ENCODE assay signal across 8 cellular contexts in genomic region chr16:4846901-4847773, GRCh38. TPM values are rescaled to one million over a fixed set of nuclear protein-coding genes. Genes with fewer than 3 reads are reported as not detected.
A peak's percentile ranks its signal among the peaks of the same experiment; 100 is the strongest.
DNase-seq lines count a peak whose midpoint lies in the region; ATAC-seq and TF ChIP-seq lines count a peak whose summit lies in the region.

Gene GLYR1, minus strand, starts transcription at chr16:4847288. Its CDS starts 23 bp downstream, at chr16:4847265.
Gene UBN1, plus strand, starts transcription at chr16:4847481. Its CDS starts 5,437 bp downstream, at chr16:4852918.

- H3K27me3 ChIP-seq in osteoblast (ENCODE audit: insufficient read depth, low read length) (no peaks in the 10 kb centered on the region), thoracic aorta (replicated peaks; ENCODE audit: insufficient read depth) (no peaks in the 10 kb centered on the region)

- DNase-seq in NCI-H1092 treated with DMSO at 0.1 percent for 48 hours (lab: John Stamatoyannopoulos, UW) (peak; percentile 97), SKM-1 (lab: John Stamatoyannopoulos, UW; ENCODE audit: unreplicated experiment) (peak; percentile 95), glutamatergic neuron (peak; percentile 100), osteoblast (ENCODE audit: insufficient read length, low spot score, missing footprints) (peak; percentile 99), thoracic aorta (ENCODE audit: low spot score) (peak; percentile 97)

- peak within 1 kb of the TSS; percentile 98 for H3K4me3 ChIP-seq in GM08714 (ENCODE audit: low read length)
- peak within 1 kb of the TSS; percentile 92 for H3K4me3 ChIP-seq in osteoblast (ENCODE audit: insufficient read depth, low read length)
- H3K4me3 ChIP-seq in thoracic aorta = peak within 1 kb of the TSS; percentile 98

- peak within 1 kb of the TSS; percentile 91 for H3K27ac Mint-ChIP-seq in activated naive CD8-positive, alpha-beta T cell
- H3K27ac Mint-ChIP-seq in glutamatergic neuron (ENCODE audit: unreplicated experiment) = peak within 1 kb of the TSS; percentile 72

- ATAC-seq in HG02610 (IDR thresholded peaks at IDR 0.05; ENCODE audit: unreplicated experiment) (peak; percentile 88), thoracic aorta (ENCODE audit: insufficient number of reproducible peaks, low FRiP score, low read depth) (peak; percentile 97)

- no peaks in the 10 kb centered on the region for H3K9me3 Mint-ChIP-seq in activated naive CD8-positive, alpha-beta T cell (ENCODE audit: low read depth)
- H3K9me3 Mint-ChIP-seq in glutamatergic neuron (ENCODE audit: unreplicated experiment) = peaks cover 2% of the 10 kb centered on the region

- H3K79me2 ChIP-seq in osteoblast (ENCODE audit: insufficient read depth, low read length) = peaks cover 83% of the 10 kb centered on the region

- peak within 1 kb of the TSS; percentile 90 for H3K4me3 Mint-ChIP-seq in activated naive CD8-positive, alpha-beta T cell
- H3K4me3 Mint-ChIP-seq in glutamatergic neuron (ENCODE audit: unreplicated experiment) = peak within 1 kb of the TSS; percentile 95

- H3K9me3 ChIP-seq in osteoblast (ENCODE audit: low read depth, low read length) (no peaks in the 10 kb centered on the region), thoracic aorta (no peaks in the 10 kb centered on the region)

- H3K4me2 ChIP-seq in osteoblast (ENCODE audit: insufficient read depth, low read length) = peak within 1 kb of the TSS; percentile 96

- H3K36me3 ChIP-seq in osteoblast (ENCODE audit: insufficient read depth, low read length) (peaks cover 25% of the 10 kb centered on the region), thoracic aorta (peaks cover 22% of the 10 kb centered on the region)

- peaks cover 62% of the 10 kb centered on the region for H4K20me1 ChIP-seq in osteoblast (ENCODE audit: insufficient read depth, low read length)

- peak within 1 kb of the TSS; percentile 89 for H2AFZ ChIP-seq in osteoblast (ENCODE audit: low read length)

- TF ChIP-seq CTCF in glutamatergic neuron (IDR thresholded peaks at IDR 0.05; ENCODE audit: partially characterized antibody, unreplicated experiment) (no peak), osteoblast (IDR thresholded peaks at IDR 0.05; ENCODE audit: extremely low read depth, low read depth, low read length) (no peak), thoracic aorta (IDR thresholded peaks at IDR 0.05) (no peak)

- H3K4me1 Mint-ChIP-seq in activated naive CD8-positive, alpha-beta T cell (ENCODE audit: low read depth) = peaks cover 51% of the 10 kb centered on the region
- H3K4me1 Mint-ChIP-seq in glutamatergic neuron (ENCODE audit: low read depth, unreplicated experiment) = peaks cover 19% of the 10 kb centered on the region

- H3K27ac ChIP-seq in osteoblast (ENCODE audit: low read depth, low read length) (peak within 1 kb of the TSS; percentile 88), thoracic aorta (peak within 1 kb of the TSS; percentile 86 to 92)

- H3K4me1 ChIP-seq in osteoblast (ENCODE audit: insufficient read depth, low read length) (peaks cover 31% of the 10 kb centered on the region), thoracic aorta (ENCODE audit: control insufficient read depth in 1 of 2, low read depth in 2 of 2) (peaks cover 32 to 48% of the 10 kb centered on the region in 2 donors)

- H3K27me3 Mint-ChIP-seq in activated naive CD8-positive, alpha-beta T cell = no peaks in the 10 kb centered on the region
- no peaks in the 10 kb centered on the region for H3K27me3 Mint-ChIP-seq in glutamatergic neuron (ENCODE audit: unreplicated experiment)

- H3K36me3 Mint-ChIP-seq in activated naive CD8-positive, alpha-beta T cell = peaks cover 6% of the 10 kb centered on the region
- no peaks in the 10 kb centered on the region for H3K36me3 Mint-ChIP-seq in glutamatergic neuron (ENCODE audit: unreplicated experiment)

RNA-seq across cellular contexts. Expression of gene GLYR1, which starts in this region (rescaled TPM):
- total RNA-seq in glutamatergic neuron (ENCODE audit: unreplicated experiment) (133 TPM), osteoblast (48.0 and 48.1 TPM in 2 replicates), thoracic aorta (10 to 100 TPM; 28.4 to 59.5 TPM)

RNA-seq across cellular contexts. Expression of gene UBN1, which starts in this region (rescaled TPM):
- total RNA-seq in glutamatergic neuron (ENCODE audit: unreplicated experiment) (34.3 TPM), osteoblast (34.5 and 38.4 TPM in 2 replicates), thoracic aorta (10 to 100 TPM; 27.1 to 37.0 TPM)

Comparison
In these comparisons a context has a peak if more than half of its experiments do, and no peak if none do; other contexts are left out.
1. Peak in every context shown above with its lines: DNase-seq, ATAC-seq, H3K4me3 ChIP-seq and H3K27ac ChIP-seq.